Comparison of ENCODE assay signal across 1 cellular context in genomic region chr3:194324823-194325327, GRCh38.
TF ChIP-seq lines count a peak whose summit lies in the region.

No MANE protein-coding gene starts in this region.

TF ChIP-seq in HEK293, 187 proteins besides CTCF, POLR2A, EP300 and RAD21 (continued from another document and continues in another):
- 0 out of 2 replicates have a peak, but pooled peaks have one; percentile 42 for TF ChIP-seq ZNF155 (tag by site-specific recombination; IDR thresholded peaks at IDR 0.05)
- TF ChIP-seq ZNF488 (tag by site-specific recombination; IDR thresholded peaks at IDR 0.05): peak; percentile 59; the same call in 1 of the 2 replicates
- TF ChIP-seq ZSCAN16 (tag by site-specific recombination; IDR thresholded peaks at IDR 0.05): no peak
- no peak for TF ChIP-seq ZNF426 (tag by site-specific recombination; IDR thresholded peaks at IDR 0.05)
- no peak for TF ChIP-seq ZNF404 (tag by site-specific recombination; IDR thresholded peaks at IDR 0.05)
- TF ChIP-seq, protein P1, sequence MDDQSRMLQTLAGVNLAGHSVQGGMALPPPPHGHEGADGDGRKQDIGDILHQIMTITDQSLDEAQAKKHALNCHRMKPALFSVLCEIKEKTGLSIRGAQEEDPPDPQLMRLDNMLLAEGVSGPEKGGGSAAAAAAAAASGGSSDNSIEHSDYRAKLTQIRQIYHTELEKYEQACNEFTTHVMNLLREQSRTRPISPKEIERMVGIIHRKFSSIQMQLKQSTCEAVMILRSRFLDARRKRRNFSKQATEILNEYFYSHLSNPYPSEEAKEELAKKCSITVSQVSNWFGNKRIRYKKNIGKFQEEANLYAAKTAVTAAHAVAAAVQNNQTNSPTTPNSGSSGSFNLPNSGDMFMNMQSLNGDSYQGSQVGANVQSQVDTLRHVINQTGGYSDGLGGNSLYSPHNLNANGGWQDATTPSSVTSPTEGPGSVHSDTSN (CRISPR knock-in tag; IDR thresholded peaks at IDR 0.05): no peak
- TF ChIP-seq MYNN (tag by site-specific recombination; IDR thresholded peaks at IDR 0.05; ENCODE audit: borderline replicate concordance): peak; percentile 78
- TF ChIP-seq ZNF391 (tag by site-specific recombination; IDR thresholded peaks at IDR 0.05; ENCODE audit: borderline replicate concordance, low read depth): no peak; the same call in 1 of the 2 replicates
- TF ChIP-seq ZNF707 (tag by site-specific recombination; IDR thresholded peaks at IDR 0.05): peak; percentile 39
- TF ChIP-seq SCRT1 (tag by site-specific recombination; IDR thresholded peaks at IDR 0.05; ENCODE audit: borderline replicate concordance): no peak; the same call in 1 of the 2 replicates
- TF ChIP-seq ZNF354C (tag by site-specific recombination; IDR thresholded peaks at IDR 0.05; ENCODE audit: borderline replicate concordance, low read depth): no peak
- TF ChIP-seq, protein P2, sequence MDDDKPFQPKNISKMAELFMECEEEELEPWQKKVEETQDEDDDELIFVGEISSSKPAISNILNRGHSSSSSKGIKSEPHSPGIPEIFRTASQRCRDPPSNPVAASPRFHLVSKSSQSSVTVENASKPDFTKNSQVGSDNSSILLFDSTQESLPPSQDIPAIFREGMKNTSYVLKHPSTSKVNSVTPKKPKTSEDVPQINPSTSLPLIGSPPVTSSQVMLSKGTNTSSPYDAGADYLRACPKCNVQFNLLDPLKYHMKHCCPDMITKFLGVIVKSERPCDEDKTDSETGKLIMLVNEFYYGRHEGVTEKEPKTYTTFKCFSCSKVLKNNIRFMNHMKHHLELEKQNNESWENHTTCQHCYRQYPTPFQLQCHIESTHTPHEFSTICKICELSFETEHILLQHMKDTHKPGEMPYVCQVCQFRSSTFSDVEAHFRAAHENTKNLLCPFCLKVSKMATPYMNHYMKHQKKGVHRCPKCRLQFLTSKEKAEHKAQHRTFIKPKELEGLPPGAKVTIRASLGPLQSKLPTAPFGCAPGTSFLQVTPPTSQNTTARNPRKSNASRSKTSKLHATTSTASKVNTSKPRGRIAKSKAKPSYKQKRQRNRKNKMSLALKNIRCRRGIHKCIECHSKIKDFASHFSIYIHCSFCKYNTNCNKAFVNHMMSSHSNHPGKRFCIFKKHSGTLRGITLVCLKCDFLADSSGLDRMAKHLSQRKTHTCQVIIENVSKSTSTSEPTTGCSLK (tag by site-specific recombination; IDR thresholded peaks at IDR 0.05): 0 out of 2 replicates have a peak, but pooled peaks have one; percentile 49
- no peak for TF ChIP-seq ZNF692 (tag by site-specific recombination; IDR thresholded peaks at IDR 0.05)
- TF ChIP-seq YY1 (tag by site-specific recombination; IDR thresholded peaks at IDR 0.05): no peak; the same call in 1 of the 2 replicates
- TF ChIP-seq ZNF791 (tag by site-specific recombination; IDR thresholded peaks at IDR 0.05): no peak
- TF ChIP-seq ZNF529 (tag by site-specific recombination; IDR thresholded peaks at IDR 0.05; ENCODE audit: insufficient replicate concordance): no peak
- TF ChIP-seq GLIS2 (tag by site-specific recombination; IDR thresholded peaks at IDR 0.05): no peak
- no peak for TF ChIP-seq YY2 (tag by site-specific recombination; IDR thresholded peaks at IDR 0.05)
- no peak for TF ChIP-seq ZBTB26 (tag by site-specific recombination; optimal IDR thresholded peaks at IDR 0.05)
- TF ChIP-seq PATZ1 (tag by site-specific recombination; IDR thresholded peaks at IDR 0.05): no peak
- TF ChIP-seq ZNF501 (tag by site-specific recombination; IDR thresholded peaks at IDR 0.05): no peak
- 0 out of 2 replicates have a peak, but pooled peaks have one; percentile 10 for TF ChIP-seq ZNF133 (tag by site-specific recombination; IDR thresholded peaks at IDR 0.05)
- no peak for TF ChIP-seq ZSCAN5A (tag by site-specific recombination; IDR thresholded peaks at IDR 0.05)
- no peak for TF ChIP-seq ZNF302 (tag by site-specific recombination; IDR thresholded peaks at IDR 0.05; ENCODE audit: low read depth)
- TF ChIP-seq ZNF341 (tag by site-specific recombination; IDR thresholded peaks at IDR 0.05; ENCODE audit: low read depth): no peak
- peak; percentile 49 for TF ChIP-seq ZNF785 (tag by site-specific recombination; IDR thresholded peaks at IDR 0.05)
- TF ChIP-seq ZNF433 (tag by site-specific recombination; IDR thresholded peaks at IDR 0.05; ENCODE audit: low read depth): no peak
- no peak for TF ChIP-seq ZNF324 (tag by site-specific recombination; IDR thresholded peaks at IDR 0.05)
- no peak for TF ChIP-seq ZNF23 (tag by site-specific recombination; IDR thresholded peaks at IDR 0.05; ENCODE audit: borderline replicate concordance)
- TF ChIP-seq ZNF626 (tag by site-specific recombination; IDR thresholded peaks at IDR 0.05): no peak
- no peak for TF ChIP-seq ZNF629 (tag by site-specific recombination; IDR thresholded peaks at IDR 0.05)
- TF ChIP-seq EGR2 (tag by site-specific recombination; IDR thresholded peaks at IDR 0.05; ENCODE audit: low read depth): no peak
- 0 out of 2 replicates have a peak, but pooled peaks have one; percentile 14 for TF ChIP-seq ZBTB48 (tag by site-specific recombination; IDR thresholded peaks at IDR 0.05)
- no peak for TF ChIP-seq MEIS1 (CRISPR knock-in tag; IDR thresholded peaks at IDR 0.05; ENCODE audit: borderline replicate concordance)
- no peak for TF ChIP-seq ZIC2 (tag by site-specific recombination; IDR thresholded peaks at IDR 0.05)
- no peak for TF ChIP-seq MZF1 (tag by site-specific recombination; IDR thresholded peaks at IDR 0.05; ENCODE audit: borderline replicate concordance)
- TF ChIP-seq ZNF112 (tag by site-specific recombination; IDR thresholded peaks at IDR 0.05): no peak
- TF ChIP-seq ZNF76 (tag by site-specific recombination; IDR thresholded peaks at IDR 0.05; ENCODE audit: borderline replicate concordance, low read depth): no peak
- TF ChIP-seq ELK4 (IDR thresholded peaks at IDR 0.05; ENCODE audit: borderline replicate concordance, low read depth, low read length): no peak
- no peak for TF ChIP-seq SP3 (tag by site-specific recombination; IDR thresholded peaks at IDR 0.05)
- no peak for TF ChIP-seq ZNF221 (tag by site-specific recombination; IDR thresholded peaks at IDR 0.05; ENCODE audit: borderline replicate concordance)
- TF ChIP-seq, protein P3, sequence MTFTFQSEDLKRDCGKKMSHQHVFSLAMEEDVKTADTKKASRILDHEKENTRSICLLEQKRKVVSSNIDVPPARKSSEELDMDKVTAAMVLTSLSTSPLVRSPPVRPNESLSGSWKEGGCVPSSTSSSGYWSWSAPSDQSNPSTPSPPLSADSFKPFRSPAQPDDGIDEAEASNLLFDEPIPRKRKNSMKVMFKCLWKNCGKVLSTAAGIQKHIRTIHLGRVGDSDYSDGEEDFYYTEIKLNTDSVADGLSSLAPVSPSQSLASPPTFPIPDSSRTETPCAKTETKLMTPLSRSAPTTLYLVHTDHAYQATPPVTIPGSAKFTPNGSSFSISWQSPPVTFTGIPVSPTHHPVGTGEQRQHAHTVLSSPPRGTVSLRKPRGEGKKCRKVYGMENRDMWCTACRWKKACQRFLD (tag by site-specific recombination; IDR thresholded peaks at IDR 0.05): no peak
- TF ChIP-seq, protein P4, sequence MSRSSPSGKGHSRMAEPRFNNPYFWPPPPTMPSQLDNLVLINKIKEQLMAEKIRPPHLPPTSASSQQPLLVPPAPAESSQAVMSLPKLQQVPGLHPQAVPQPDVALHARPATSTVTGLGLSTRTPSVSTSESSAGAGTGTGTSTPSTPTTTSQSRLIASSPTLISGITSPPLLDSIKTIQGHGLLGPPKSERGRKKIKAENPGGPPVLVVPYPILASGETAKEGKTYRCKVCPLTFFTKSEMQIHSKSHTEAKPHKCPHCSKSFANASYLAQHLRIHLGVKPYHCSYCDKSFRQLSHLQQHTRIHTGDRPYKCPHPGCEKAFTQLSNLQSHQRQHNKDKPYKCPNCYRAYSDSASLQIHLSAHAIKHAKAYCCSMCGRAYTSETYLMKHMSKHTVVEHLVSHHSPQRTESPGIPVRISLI (tag by site-specific recombination; IDR thresholded peaks at IDR 0.05): no peak
- TF ChIP-seq ZBTB20 (tag by site-specific recombination; IDR thresholded peaks at IDR 0.05): peak; percentile 16; the same call in 1 of the 2 replicates
- TF ChIP-seq, protein P5, sequence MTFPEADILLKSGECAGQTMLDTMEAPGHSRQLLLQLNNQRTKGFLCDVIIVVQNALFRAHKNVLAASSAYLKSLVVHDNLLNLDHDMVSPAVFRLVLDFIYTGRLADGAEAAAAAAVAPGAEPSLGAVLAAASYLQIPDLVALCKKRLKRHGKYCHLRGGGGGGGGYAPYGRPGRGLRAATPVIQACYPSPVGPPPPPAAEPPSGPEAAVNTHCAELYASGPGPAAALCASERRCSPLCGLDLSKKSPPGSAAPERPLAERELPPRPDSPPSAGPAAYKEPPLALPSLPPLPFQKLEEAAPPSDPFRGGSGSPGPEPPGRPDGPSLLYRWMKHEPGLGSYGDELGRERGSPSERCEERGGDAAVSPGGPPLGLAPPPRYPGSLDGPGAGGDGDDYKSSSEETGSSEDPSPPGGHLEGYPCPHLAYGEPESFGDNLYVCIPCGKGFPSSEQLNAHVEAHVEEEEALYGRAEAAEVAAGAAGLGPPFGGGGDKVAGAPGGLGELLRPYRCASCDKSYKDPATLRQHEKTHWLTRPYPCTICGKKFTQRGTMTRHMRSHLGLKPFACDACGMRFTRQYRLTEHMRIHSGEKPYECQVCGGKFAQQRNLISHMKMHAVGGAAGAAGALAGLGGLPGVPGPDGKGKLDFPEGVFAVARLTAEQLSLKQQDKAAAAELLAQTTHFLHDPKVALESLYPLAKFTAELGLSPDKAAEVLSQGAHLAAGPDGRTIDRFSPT (tag by site-specific recombination; IDR thresholded peaks at IDR 0.05): no peak
- TF ChIP-seq BCL6B (tag by site-specific recombination; IDR thresholded peaks at IDR 0.05): no peak
